Comparison of ENCODE assay signal across 11 cellular contexts in genomic region chr5:72517961-72518690, GRCh38. TPM values are rescaled to one million over a fixed set of nuclear protein-coding genes. Genes with fewer than 3 reads are reported as not detected.
DNase-seq lines count a peak whose midpoint lies in the region; TF ChIP-seq lines count a peak whose summit lies in the region.
"Had no signal": no experiment of that assay in that cellular context is flagged by ENCODE, and none has a peak within 500 bp of the region (broad histone marks: within the 10 kb centered on the region; RNA-seq: fewer than 3 reads in every experiment).

No MANE protein-coding gene starts in this region.

- no peak overlapping the region for H4K91ac ChIP-seq in neuronal stem cell (ENCODE audit: low read depth, low read length, poor library complexity)

- H2AFZ ChIP-seq in neuronal stem cell (ENCODE audit: low read length): peak overlapping the region; percentile 66
- no peak overlapping the region for H2AFZ ChIP-seq in Karpas-422 (ENCODE audit: low read length)

- no peaks in the 10 kb centered on the region for H3K27me3 ChIP-seq in neuronal stem cell (ENCODE audit: control insufficient read depth in 3 of 3, insufficient read depth in 3 of 3, low read depth in 1 of 3, low read length in 3 of 3)
- no peaks in the 10 kb centered on the region for H3K27me3 ChIP-seq in Karpas-422 (ENCODE audit: low read length)

- H2BK15ac ChIP-seq in neuronal stem cell (ENCODE audit: low read length): peak overlapping the region; percentile 17

- H2BK120ac ChIP-seq in neuronal stem cell (ENCODE audit: low read depth, low read length): no peak overlapping the region

- no peak overlapping the region for H3K18ac ChIP-seq in neuronal stem cell (ENCODE audit: low read length)

- H3K14ac ChIP-seq in neuronal stem cell (ENCODE audit: low read length): no peak overlapping the region

- peaks cover 8 to 18% of the 10 kb centered on the region in 2 donors for H3K4me1 ChIP-seq in neuronal stem cell (ENCODE audit: control insufficient read depth in 2 of 2, insufficient read depth in 1 of 2, low read depth in 1 of 2, low read length in 2 of 2)
- H3K4me1 ChIP-seq in Karpas-422 (ENCODE audit: low read length): no peaks in the 10 kb centered on the region

- H3K36me3 ChIP-seq in neuronal stem cell (replicated peaks in 1 of 2; ENCODE audit: control insufficient read depth in 2 of 2, insufficient read depth in 2 of 2, low read length in 2 of 2) (no peaks in the 10 kb centered on the region), Karpas-422 (ENCODE audit: insufficient read depth, low read length) (no peaks in the 10 kb centered on the region)

- H4K20me1 ChIP-seq in Karpas-422 (ENCODE audit: insufficient read depth, low read depth, low read length): no peaks in the 10 kb centered on the region

- no peak overlapping the region for H2BK5ac ChIP-seq in neuronal stem cell (ENCODE audit: low read length)

- peak; percentile 56 for DNase-seq in Ammon's horn (ENCODE audit: low spot score)
- DNase-seq in RPMI7951 (ENCODE audit: low read depth): peak; percentile 95
- DNase-seq in fibroblast of the aortic adventitia (ENCODE audit: low read depth): peak; percentile 58
- DNase-seq in neuronal stem cell (ENCODE audit: low spot score): peak; percentile 49
- DNase-seq in activated CD4-positive, alpha-beta T cell treated with anti-CD3 and anti-CD28 coated beads for 1 hour: no peak
- DNase-seq in HPDE6-E6E7 (ENCODE audit: extremely low spot score): no peak
- DNase-seq in middle frontal gyrus (ENCODE audit: extremely low spot score, low spot score): no peak
- no peak for DNase-seq in Karpas-422
- DNase-seq: activated CD4-positive, alpha-beta T cell treated with anti-CD3 and anti-CD28 coated beads for 4 hours; cerebellar nuclear complex had no signal

- no peak overlapping the region for H3K23ac ChIP-seq in neuronal stem cell (ENCODE audit: low read depth, low read length, poor library complexity)

- peak overlapping the region; percentile 20 for H2AK5ac ChIP-seq in neuronal stem cell (ENCODE audit: low read depth, low read length)

- H2BK12ac ChIP-seq in neuronal stem cell (ENCODE audit: low read length): no peak overlapping the region

- H3K4me2 ChIP-seq in neuronal stem cell (ENCODE audit: insufficient read depth, low read length, poor library complexity, severe bottlenecking) (no peak overlapping the region), Karpas-422 (ENCODE audit: low read depth, low read length, poor library complexity, severe bottlenecking) (no peak overlapping the region)

- peak overlapping the region; percentile 21 for H3K27ac ChIP-seq in neuronal stem cell (replicated peaks; ENCODE audit: low read length)
- no peak overlapping the region for H3K27ac ChIP-seq in Karpas-422 (ENCODE audit: low read length)

- no peak overlapping the region for H3K4me3 ChIP-seq in fibroblast of the aortic adventitia (ENCODE audit: low read depth, low read length)
- H3K4me3 ChIP-seq in neuronal stem cell (ENCODE audit: low read length in 2 of 2): no peak overlapping the region
- H3K4me3 ChIP-seq in Karpas-422 (ENCODE audit: low read length): no peak overlapping the region

- H3K9ac ChIP-seq in neuronal stem cell (ENCODE audit: low read depth, low read length, poor library complexity) (no peak overlapping the region), Karpas-422 (ENCODE audit: low read length) (no peak overlapping the region)

- H3K9me3 ChIP-seq in neuronal stem cell (replicated peaks in 1 of 2; ENCODE audit: control insufficient read depth in 2 of 2, insufficient read depth in 1 of 2, low read depth in 1 of 2, low read length in 2 of 2) (peaks cover 3 to 21% of the 10 kb centered on the region in 2 donors), Karpas-422 (ENCODE audit: low read length) (no peaks in the 10 kb centered on the region)

- no peak overlapping the region for H3K4ac ChIP-seq in neuronal stem cell (ENCODE audit: low read length)

- no peak for TF ChIP-seq CTCF in fibroblast of the aortic adventitia (IDR thresholded peaks at IDR 0.05; ENCODE audit: insufficient read depth, low read length)

- H3K79me2 ChIP-seq in Karpas-422 (ENCODE audit: low read length): no peaks in the 10 kb centered on the region

- no peaks in the 10 kb centered on the region for H3K79me1 ChIP-seq in neuronal stem cell (ENCODE audit: low read depth, low read length)

- no CpG with 5 or more reads among the region's 13 CpGs for whole genome bisulfite sequencing in neuronal stem cell (ENCODE audit: extremely low coverage in 2 of 2, insufficient read length in 2 of 2, insufficient replicate concordance in 1 of 2), 2 donors

- no peaks in the 10 kb centered on the region for H3K9me2 ChIP-seq in Karpas-422 (replicated peaks; ENCODE audit: insufficient read depth, low read length)

- H4K8ac ChIP-seq in neuronal stem cell (ENCODE audit: low read depth, low read length): no peak overlapping the region

RNA-seq across cellular contexts. Expression of gene ZNF366, which starts 10.9 kb away (rescaled TPM):
- not detected in 2 replicates for total RNA-seq in RPMI7951 (2014; rRNA removed; shearing (Covaris generic))
- not detected in 2 replicates for total RNA-seq in fibroblast of the aortic adventitia (ENCODE audit: low replicate concordance)
- polyA plus RNA-seq in neuronal stem cell (2013, experiment 1 of 2): not detected
- not detected for polyA plus RNA-seq in neuronal stem cell (2013, experiment 2 of 2)
- not detected in 2 replicates for total RNA-seq in Karpas-422 (2014; rRNA removed; shearing (Covaris generic); ENCODE audit: low replicate concordance)
- polyA plus RNA-seq: keratinocyte had no signal

Comparison
In these comparisons a context has a peak if more than half of its experiments do, and no peak if none do; other contexts are left out.
1. DNase-seq: peak in Ammon's horn (single experiment), RPMI7951 (single experiment), fibroblast of the aortic adventitia (single experiment) and neuronal stem cell (single experiment); none in activated CD4-positive, alpha-beta T cell treated with anti-CD3 and anti-CD28 coated beads for 1 hour (single experiment), HPDE6-E6E7 (single experiment), middle frontal gyrus (single experiment) and Karpas-422 (single experiment).